In the genomic region with DNA sequence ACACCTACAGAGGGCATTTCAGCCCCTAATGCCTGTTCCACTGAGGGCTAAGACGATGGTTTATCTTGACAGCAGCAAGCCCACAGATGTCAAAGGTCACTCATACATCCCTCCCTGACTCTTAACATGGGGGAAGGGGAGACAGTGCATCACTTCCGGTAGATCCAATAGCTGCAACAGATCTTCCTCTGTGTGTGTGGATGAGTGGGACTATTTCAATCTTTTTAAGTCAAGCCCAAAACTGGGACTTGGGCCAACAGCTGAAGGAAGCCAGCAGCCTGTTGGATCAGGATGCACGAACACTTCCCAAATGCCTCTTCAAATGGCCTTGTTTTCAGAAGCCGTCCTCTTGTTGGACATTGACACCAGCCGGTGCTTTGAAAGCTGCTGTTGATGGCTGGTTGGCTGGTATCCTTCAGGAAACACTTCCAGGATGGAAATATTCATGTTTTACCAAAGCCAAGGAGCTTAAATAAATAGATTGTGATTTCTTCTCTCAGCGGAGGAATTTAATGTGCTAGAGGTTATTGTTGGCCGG, we compare ENCODE assay signal across 1 cellular context.
A peak's percentile ranks its signal among the peaks of the same experiment; 100 is the strongest.
TF ChIP-seq lines count a peak whose summit lies in the region.

No MANE protein-coding gene starts in this region.

TF ChIP-seq in K562, 482 proteins besides CTCF, POLR2A, EP300 and RAD21 (continued from another document and continues in another):
- TF ChIP-seq, protein P1, sequence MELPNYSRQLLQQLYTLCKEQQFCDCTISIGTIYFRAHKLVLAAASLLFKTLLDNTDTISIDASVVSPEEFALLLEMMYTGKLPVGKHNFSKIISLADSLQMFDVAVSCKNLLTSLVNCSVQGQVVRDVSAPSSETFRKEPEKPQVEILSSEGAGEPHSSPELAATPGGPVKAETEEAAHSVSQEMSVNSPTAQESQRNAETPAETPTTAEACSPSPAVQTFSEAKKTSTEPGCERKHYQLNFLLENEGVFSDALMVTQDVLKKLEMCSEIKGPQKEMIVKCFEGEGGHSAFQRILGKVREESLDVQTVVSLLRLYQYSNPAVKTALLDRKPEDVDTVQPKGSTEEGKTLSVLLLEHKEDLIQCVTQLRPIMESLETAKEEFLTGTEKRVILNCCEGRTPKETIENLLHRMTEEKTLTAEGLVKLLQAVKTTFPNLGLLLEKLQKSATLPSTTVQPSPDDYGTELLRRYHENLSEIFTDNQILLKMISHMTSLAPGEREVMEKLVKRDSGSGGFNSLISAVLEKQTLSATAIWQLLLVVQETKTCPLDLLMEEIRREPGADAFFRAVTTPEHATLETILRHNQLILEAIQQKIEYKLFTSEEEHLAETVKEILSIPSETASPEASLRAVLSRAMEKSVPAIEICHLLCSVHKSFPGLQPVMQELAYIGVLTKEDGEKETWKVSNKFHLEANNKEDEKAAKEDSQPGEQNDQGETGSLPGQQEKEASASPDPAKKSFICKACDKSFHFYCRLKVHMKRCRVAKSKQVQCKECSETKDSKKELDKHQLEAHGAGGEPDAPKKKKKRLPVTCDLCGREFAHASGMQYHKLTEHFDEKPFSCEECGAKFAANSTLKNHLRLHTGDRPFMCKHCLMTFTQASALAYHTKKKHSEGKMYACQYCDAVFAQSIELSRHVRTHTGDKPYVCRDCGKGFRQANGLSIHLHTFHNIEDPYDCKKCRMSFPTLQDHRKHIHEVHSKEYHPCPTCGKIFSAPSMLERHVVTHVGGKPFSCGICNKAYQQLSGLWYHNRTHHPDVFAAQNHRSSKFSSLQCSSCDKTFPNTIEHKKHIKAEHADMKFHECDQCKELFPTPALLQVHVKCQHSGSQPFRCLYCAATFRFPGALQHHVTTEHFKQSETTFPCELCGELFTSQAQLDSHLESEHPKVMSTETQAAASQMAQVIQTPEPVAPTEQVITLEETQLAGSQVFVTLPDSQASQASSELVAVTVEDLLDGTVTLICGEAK (IDR thresholded peaks at IDR 0.05), result peak; percentile 64; the same call in 1 of the 2 replicates
- TF ChIP-seq, protein P1 (CRISPR knock-in tag; IDR thresholded peaks at IDR 0.05), result no peak
- TF ChIP-seq DACH1 (IDR thresholded peaks at IDR 0.05; ENCODE audit: partially characterized antibody), result peak; percentile 36
- TF ChIP-seq ZNF445 (CRISPR knock-in tag; IDR thresholded peaks at IDR 0.05; ENCODE audit: low read depth), result no peak
- peak; percentile 77 to 79 for TF ChIP-seq KDM1A (IDR thresholded peaks at IDR 0.05)
- no peak for TF ChIP-seq PURB (CRISPR knock-in tag; IDR thresholded peaks at IDR 0.05; ENCODE audit: low read depth)
- TF ChIP-seq MEIS2 (IDR thresholded peaks at IDR 0.05; ENCODE audit: partially characterized antibody), result peak; percentile 85
- no peak for TF ChIP-seq SREBF2 (CRISPR knock-in tag; IDR thresholded peaks at IDR 0.05)
- TF ChIP-seq, protein P2, sequence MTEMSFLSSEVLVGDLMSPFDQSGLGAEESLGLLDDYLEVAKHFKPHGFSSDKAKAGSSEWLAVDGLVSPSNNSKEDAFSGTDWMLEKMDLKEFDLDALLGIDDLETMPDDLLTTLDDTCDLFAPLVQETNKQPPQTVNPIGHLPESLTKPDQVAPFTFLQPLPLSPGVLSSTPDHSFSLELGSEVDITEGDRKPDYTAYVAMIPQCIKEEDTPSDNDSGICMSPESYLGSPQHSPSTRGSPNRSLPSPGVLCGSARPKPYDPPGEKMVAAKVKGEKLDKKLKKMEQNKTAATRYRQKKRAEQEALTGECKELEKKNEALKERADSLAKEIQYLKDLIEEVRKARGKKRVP (CRISPR knock-in tag; IDR thresholded peaks at IDR 0.05), result no peak
- no peak for TF ChIP-seq ZFP36 (IDR thresholded peaks at IDR 0.05; ENCODE audit: low read depth, low read length, partially characterized antibody)
- no peak for TF ChIP-seq OTX1 (CRISPR knock-in tag; IDR thresholded peaks at IDR 0.05)
- TF ChIP-seq, protein P3, sequence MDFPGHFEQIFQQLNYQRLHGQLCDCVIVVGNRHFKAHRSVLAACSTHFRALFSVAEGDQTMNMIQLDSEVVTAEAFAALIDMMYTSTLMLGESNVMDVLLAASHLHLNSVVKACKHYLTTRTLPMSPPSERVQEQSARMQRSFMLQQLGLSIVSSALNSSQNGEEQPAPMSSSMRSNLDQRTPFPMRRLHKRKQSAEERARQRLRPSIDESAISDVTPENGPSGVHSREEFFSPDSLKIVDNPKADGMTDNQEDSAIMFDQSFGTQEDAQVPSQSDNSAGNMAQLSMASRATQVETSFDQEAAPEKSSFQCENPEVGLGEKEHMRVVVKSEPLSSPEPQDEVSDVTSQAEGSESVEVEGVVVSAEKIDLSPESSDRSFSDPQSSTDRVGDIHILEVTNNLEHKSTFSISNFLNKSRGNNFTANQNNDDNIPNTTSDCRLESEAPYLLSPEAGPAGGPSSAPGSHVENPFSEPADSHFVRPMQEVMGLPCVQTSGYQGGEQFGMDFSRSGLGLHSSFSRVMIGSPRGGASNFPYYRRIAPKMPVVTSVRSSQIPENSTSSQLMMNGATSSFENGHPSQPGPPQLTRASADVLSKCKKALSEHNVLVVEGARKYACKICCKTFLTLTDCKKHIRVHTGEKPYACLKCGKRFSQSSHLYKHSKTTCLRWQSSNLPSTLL (IDR thresholded peaks at IDR 0.05), result peak; percentile 84
- no peak for TF ChIP-seq RBM17 (IDR thresholded peaks at IDR 0.05; ENCODE audit: borderline replicate concordance, low read depth, low read length)
- TF ChIP-seq TGIF2 (CRISPR knock-in tag; IDR thresholded peaks at IDR 0.05), result no peak
- TF ChIP-seq TAF9B (IDR thresholded peaks at IDR 0.05; ENCODE audit: partially characterized antibody), result no peak
- TF ChIP-seq CHCHD3 (CRISPR knock-in tag; IDR thresholded peaks at IDR 0.05), result no peak
- no peak for TF ChIP-seq YY1 (IDR thresholded peaks at IDR 0.05; ENCODE audit: borderline replicate concordance in 1 of 3, control insufficient read depth in 1 of 3, extremely low read depth in 1 of 3, insufficient read depth in 3 of 3, insufficient read length in 1 of 3, insufficient replicate concordance in 2 of 3, low read depth in 1 of 3, low read length in 2 of 3)
- TF ChIP-seq ILK (tag; IDR thresholded peaks at IDR 0.05; ENCODE audit: borderline replicate concordance, low read depth), result no peak
- no peak for TF ChIP-seq ZNF347 (CRISPR knock-in tag; IDR thresholded peaks at IDR 0.05; ENCODE audit: low read depth)
- TF ChIP-seq, protein P4, sequence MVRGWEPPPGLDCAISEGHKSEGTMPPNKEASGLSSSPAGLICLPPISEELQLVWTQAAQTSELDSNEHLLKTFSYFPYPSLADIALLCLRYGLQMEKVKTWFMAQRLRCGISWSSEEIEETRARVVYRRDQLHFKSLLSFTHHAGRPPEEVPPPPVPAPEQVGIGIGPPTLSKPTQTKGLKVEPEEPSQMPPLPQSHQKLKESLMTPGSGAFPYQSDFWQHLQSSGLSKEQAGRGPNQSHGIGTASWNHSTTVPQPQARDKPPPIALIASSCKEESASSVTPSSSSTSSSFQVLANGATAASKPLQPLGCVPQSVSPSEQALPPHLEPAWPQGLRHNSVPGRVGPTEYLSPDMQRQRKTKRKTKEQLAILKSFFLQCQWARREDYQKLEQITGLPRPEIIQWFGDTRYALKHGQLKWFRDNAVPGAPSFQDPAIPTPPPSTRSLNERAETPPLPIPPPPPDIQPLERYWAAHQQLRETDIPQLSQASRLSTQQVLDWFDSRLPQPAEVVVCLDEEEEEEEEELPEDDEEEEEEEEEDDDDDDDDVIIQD (CRISPR knock-in tag; IDR thresholded peaks at IDR 0.05), result no peak
- TF ChIP-seq NCOA2 (IDR thresholded peaks at IDR 0.05; ENCODE audit: partially characterized antibody in 2 of 2), result no peak
- TF ChIP-seq, protein P5, sequence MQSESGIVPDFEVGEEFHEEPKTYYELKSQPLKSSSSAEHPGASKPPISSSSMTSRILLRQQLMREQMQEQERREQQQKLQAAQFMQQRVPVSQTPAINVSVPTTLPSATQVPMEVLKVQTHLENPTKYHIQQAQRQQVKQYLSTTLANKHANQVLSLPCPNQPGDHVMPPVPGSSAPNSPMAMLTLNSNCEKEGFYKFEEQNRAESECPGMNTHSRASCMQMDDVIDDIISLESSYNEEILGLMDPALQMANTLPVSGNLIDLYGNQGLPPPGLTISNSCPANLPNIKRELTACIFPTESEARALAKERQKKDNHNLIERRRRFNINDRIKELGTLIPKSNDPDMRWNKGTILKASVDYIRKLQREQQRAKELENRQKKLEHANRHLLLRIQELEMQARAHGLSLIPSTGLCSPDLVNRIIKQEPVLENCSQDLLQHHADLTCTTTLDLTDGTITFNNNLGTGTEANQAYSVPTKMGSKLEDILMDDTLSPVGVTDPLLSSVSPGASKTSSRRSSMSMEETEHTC (IDR thresholded peaks at IDR 0.05), result no peak
- no peak for TF ChIP-seq MCM2 (IDR thresholded peaks at IDR 0.05; ENCODE audit: low read depth)
- TF ChIP-seq MAFF (IDR thresholded peaks at IDR 0.05; ENCODE audit: low read length), result no peak
- TF ChIP-seq IFI16 (CRISPR knock-in tag; IDR thresholded peaks at IDR 0.05), result no peak
- no peak for TF ChIP-seq LCOR (CRISPR knock-in tag; IDR thresholded peaks at IDR 0.05)
- peak; percentile 92 for TF ChIP-seq NR2C1 (IDR thresholded peaks at IDR 0.05)
- peak; percentile 95 for TF ChIP-seq NR2C1 (tag; IDR thresholded peaks at IDR 0.05)
- TF ChIP-seq PRPF4 (IDR thresholded peaks at IDR 0.05; ENCODE audit: insufficient read depth, low read depth, low read length, poor library complexity, severe bottlenecking), result no peak
- TF ChIP-seq, protein P6, sequence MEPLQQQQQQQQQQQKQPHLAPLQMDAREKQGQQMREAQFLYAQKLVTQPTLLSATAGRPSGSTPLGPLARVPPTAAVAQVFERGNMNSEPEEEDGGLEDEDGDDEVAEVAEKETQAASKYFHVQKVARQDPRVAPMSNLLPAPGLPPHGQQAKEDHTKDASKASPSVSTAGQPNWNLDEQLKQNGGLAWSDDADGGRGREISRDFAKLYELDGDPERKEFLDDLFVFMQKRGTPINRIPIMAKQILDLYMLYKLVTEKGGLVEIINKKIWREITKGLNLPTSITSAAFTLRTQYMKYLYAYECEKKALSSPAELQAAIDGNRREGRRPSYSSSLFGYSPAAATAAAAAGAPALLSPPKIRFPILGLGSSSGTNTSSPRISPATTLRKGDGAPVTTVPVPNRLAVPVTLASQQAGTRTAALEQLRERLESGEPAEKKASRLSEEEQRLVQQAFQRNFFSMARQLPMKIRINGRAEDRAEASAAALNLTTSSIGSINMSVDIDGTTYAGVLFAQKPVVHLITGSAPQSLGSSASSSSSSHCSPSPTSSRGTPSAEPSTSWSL (CRISPR knock-in tag; IDR thresholded peaks at IDR 0.05; ENCODE audit: borderline replicate concordance), result no peak
- no peak for TF ChIP-seq POLR3G (IDR thresholded peaks at IDR 0.05; ENCODE audit: extremely low read depth, insufficient read length, insufficient replicate concordance)
- TF ChIP-seq, protein P7, sequence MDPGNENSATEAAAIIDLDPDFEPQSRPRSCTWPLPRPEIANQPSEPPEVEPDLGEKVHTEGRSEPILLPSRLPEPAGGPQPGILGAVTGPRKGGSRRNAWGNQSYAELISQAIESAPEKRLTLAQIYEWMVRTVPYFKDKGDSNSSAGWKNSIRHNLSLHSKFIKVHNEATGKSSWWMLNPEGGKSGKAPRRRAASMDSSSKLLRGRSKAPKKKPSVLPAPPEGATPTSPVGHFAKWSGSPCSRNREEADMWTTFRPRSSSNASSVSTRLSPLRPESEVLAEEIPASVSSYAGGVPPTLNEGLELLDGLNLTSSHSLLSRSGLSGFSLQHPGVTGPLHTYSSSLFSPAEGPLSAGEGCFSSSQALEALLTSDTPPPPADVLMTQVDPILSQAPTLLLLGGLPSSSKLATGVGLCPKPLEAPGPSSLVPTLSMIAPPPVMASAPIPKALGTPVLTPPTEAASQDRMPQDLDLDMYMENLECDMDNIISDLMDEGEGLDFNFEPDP (CRISPR knock-in tag; IDR thresholded peaks at IDR 0.05), result no peak
- no peak for TF ChIP-seq NEUROD1 (IDR thresholded peaks at IDR 0.05; ENCODE audit: borderline replicate concordance, low read depth, low read length, partially characterized antibody)
- no peak for TF ChIP-seq ETS2 (tag; IDR thresholded peaks at IDR 0.05; ENCODE audit: borderline replicate concordance, poor library complexity, severe bottlenecking)
- TF ChIP-seq DMBX1 (CRISPR knock-in tag; IDR thresholded peaks at IDR 0.05; ENCODE audit: borderline replicate concordance), result no peak
- TF ChIP-seq KLF10 (CRISPR knock-in tag; IDR thresholded peaks at IDR 0.05), result no peak
- 0 out of 2 replicates have a peak, but pooled peaks have one; percentile 17 for TF ChIP-seq ATF7 (IDR thresholded peaks at IDR 0.05)
- TF ChIP-seq COPS2 (conservative IDR thresholded peaks at IDR 0.05), result no peak
- TF ChIP-seq, protein P8, sequence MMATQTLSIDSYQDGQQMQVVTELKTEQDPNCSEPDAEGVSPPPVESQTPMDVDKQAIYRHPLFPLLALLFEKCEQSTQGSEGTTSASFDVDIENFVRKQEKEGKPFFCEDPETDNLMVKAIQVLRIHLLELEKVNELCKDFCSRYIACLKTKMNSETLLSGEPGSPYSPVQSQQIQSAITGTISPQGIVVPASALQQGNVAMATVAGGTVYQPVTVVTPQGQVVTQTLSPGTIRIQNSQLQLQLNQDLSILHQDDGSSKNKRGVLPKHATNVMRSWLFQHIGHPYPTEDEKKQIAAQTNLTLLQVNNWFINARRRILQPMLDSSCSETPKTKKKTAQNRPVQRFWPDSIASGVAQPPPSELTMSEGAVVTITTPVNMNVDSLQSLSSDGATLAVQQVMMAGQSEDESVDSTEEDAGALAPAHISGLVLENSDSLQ (IDR thresholded peaks at IDR 0.05), result peak; percentile 72
- no peak for TF ChIP-seq HSF4 (CRISPR knock-in tag; IDR thresholded peaks at IDR 0.05; ENCODE audit: borderline replicate concordance)
